In the genomic region with DNA sequence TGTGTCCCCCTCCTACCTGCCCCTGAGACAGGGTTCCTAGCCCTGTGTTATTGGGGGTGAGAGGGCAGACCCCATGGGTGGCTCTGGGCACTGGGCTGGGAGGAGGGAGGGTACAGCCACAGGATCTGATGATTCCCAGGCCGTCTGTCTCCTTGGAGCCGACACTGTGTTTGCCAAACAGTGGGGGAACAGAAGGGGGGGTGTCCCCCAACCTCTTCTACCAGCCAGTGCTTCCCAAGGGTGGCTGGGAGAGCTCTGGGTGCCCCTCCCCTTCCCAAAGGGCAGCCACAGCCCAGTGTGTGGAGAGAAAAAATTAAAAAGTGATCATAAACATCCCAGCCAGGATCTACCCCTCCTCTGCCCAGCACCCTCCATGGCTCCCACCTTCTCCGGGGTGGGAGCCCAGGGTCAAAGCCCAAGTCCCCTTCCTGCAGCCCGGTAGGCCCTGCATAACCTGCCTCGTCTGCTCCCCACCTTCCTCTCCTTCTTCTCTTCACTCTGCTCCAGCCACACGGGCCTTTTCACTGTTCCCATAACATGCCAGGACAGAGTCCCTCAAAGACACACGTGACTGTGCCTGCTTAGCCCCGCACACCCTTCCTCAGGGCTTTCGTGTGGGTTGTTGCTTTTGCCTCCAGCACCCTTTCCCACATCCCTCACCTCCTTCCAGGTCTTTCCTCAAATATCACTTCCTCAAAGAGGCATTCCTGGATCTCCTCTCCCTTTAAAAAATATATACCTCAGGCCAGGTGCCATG, we compare ENCODE assay signal across 8 cellular contexts. TPM values are rescaled to one million over a fixed set of nuclear protein-coding genes. Genes with fewer than 3 reads are reported as not detected.
DNase-seq lines count a peak whose midpoint lies in the region; ATAC-seq and TF ChIP-seq lines count a peak whose summit lies in the region.
"Had no signal": no experiment of that assay in that cellular context is flagged by ENCODE, and none has a peak within 500 bp of the region (broad histone marks: within the 10 kb centered on the region; RNA-seq: fewer than 3 reads in every experiment).

No MANE protein-coding gene starts in this region.

- CTCF ChIA-PET in HEK293T (lab: Yijun Ruan, JAX): no interaction called here

- TF ChIP-seq CTCF in sigmoid colon (IDR thresholded peaks at IDR 0.05): no peak

- peak overlapping the region; percentile 91 to 98 (median 94) for H3K27ac ChIP-seq in sigmoid colon

- peak; percentile 73 for ATAC-seq in Right ventricle myocardium superior (ENCODE audit: poor library complexity)

- H3K27me3 ChIP-seq in adipocyte (replicated peaks; ENCODE audit: control insufficient read depth, insufficient read depth, low read length) (no peaks in the 10 kb centered on the region), sigmoid colon (no peaks in the 10 kb centered on the region)

- 42 to 64% methylated on average over 9 of the region's 9 CpGs for WGBS in sigmoid colon, 2 donors

- intact Hi-C loops in Right ventricle myocardium superior (cut with DNase I) (no loop called here), sigmoid colon (cut with DNase I) (loop anchor here (5.0 to 10.0 kb wide), 4 partner anchors 62 to 535 kb away; partner anchors contain the start of genes EEF2, TNFAIP8L1, UBXN6 and YJU2)

- peak; percentile 63 to 91 (median 74) for TF ChIP-seq EP300 in sigmoid colon (IDR thresholded peaks at IDR 0.05)

- H3K36me3 ChIP-seq in adipocyte (ENCODE audit: control insufficient read depth, insufficient read depth, low read length, severe bottlenecking) (peaks cover 13% of the 10 kb centered on the region), sigmoid colon (peaks cover 0 to 18% (median 8%) of the 10 kb centered on the region in 4 donors)
- H3K36me3 ChIP-seq: tibial nerve had no signal

- DNase-seq in adipocyte (ENCODE audit: low read depth) (no peak), Right ventricle myocardium superior (peak; percentile 73), sigmoid colon (peak; percentile 95), HEK293T (ENCODE audit: extremely low spot score) (no peak)
- no peak for DNase-seq in activated naive CD4-positive, alpha-beta T cell (lab: John Stamatoyannopoulos, UW)
- DNase-seq in stimulated activated naive CD4-positive, alpha-beta T cell (lab: John Stamatoyannopoulos, UW): no peak
- DNase-seq: NCI-H1105 had no signal

- POLR2A ChIA-PET in HEK293T (lab: Yijun Ruan, JAX): no interaction called here

- H3K9ac ChIP-seq in adipocyte (ENCODE audit: low read length): peak overlapping the region; percentile 94

- H3K4me3 ChIP-seq in adipocyte (ENCODE audit: low read length) (no peak overlapping the region), sigmoid colon (peak overlapping the region in 2 of 4 donors; percentile 60 to 73)
- H3K4me3 ChIP-seq: tibial nerve had no signal

- no peaks in the 10 kb centered on the region for H3K9me3 ChIP-seq in adipocyte (ENCODE audit: control insufficient read depth, low read length)
- no peaks in the 10 kb centered on the region for H3K9me3 ChIP-seq in sigmoid colon
- H3K9me3 ChIP-seq: tibial nerve had no signal

- peaks cover 63% of the 10 kb centered on the region for H3K4me1 ChIP-seq in adipocyte (ENCODE audit: control insufficient read depth, insufficient read depth, low read length)
- peaks cover 0 to 46% (median 33%) of the 10 kb centered on the region in 4 donors for H3K4me1 ChIP-seq in sigmoid colon

- no peak for TF ChIP-seq POLR2A in sigmoid colon (IDR thresholded peaks at IDR 0.05)

TF ChIP-seq in HEK293T, 16 proteins besides CTCF, POLR2A, EP300 and RAD21:
- TF ChIP-seq SUZ12 (IDR thresholded peaks at IDR 0.05) (no peak), ELF4 (IDR thresholded peaks at IDR 0.05) (no peak), HDGF (IDR thresholded peaks at IDR 0.05; ENCODE audit: borderline replicate concordance) (no peak), ZNF384 (IDR thresholded peaks at IDR 0.05) (no peak)
TF ChIP-seq in HEK293T: peak in this region for 0.

RNA-seq across cellular contexts. Expression of gene PLIN4, which starts 1.4 kb away (rescaled TPM):
- total RNA-seq in Right ventricle myocardium superior: 239 TPM
- total RNA-seq in sigmoid colon: 10 to 100 TPM; 41.3 to 71.7 (median 55.9) TPM
- 10 to 100 TPM in 1 of 3 donors, 1 to 10 TPM in 1, under 1 TPM in 1; 0.69 to 22.3 (median 1.8) TPM for polyA plus RNA-seq in sigmoid colon

RNA-seq across cellular contexts. Expression of gene PLIN5, which starts 15.3 kb away (rescaled TPM):
- total RNA-seq in Right ventricle myocardium superior: 64.6 TPM
- total RNA-seq in sigmoid colon: 10 to 100 TPM in 1 of 4 donors, 1 to 10 TPM in 3; 2.5 to 10.0 (median 4.2) TPM
- 1 to 10 TPM in 2 of 3 donors, under 1 TPM in 1; 0.69 to 3.1 (median 2.4) TPM for polyA plus RNA-seq in sigmoid colon

RNA-seq across cellular contexts. Expression of gene LRG1, which starts 20.1 kb away (rescaled TPM):
- 0.22 TPM for total RNA-seq in Right ventricle myocardium superior
- total RNA-seq in sigmoid colon: 1 to 10 TPM in 1 of 4 donors, under 1 TPM in 2, not detected in 1; 0.36 to 2.3 (median 0.49) TPM
- polyA plus RNA-seq in sigmoid colon: 10 to 100 TPM in 1 of 3 donors, 1 to 10 TPM in 2; 2.4 to 21.0 (median 3.7) TPM

RNA-seq across cellular contexts. Expression of gene SEMA6B, which starts 39.8 kb away (rescaled TPM):
- total RNA-seq in Right ventricle myocardium superior (15.0 TPM), sigmoid colon (1 to 10 TPM; 1.1 to 5.7 (median 1.6) TPM)
- 10 to 100 TPM in 1 of 3 donors, 1 to 10 TPM in 1, under 1 TPM in 1; 0.60 to 16.9 (median 4.7) TPM for polyA plus RNA-seq in sigmoid colon

RNA-seq across cellular contexts. Expression of gene HDGFL2, which starts 47.6 kb away (rescaled TPM):
- total RNA-seq in Right ventricle myocardium superior: 27.8 TPM
- 10 to 100 TPM; 31.0 to 45.5 (median 40.4) TPM for total RNA-seq in sigmoid colon
- polyA plus RNA-seq in sigmoid colon: 10 to 100 TPM; 19.8 to 78.2 (median 22.2) TPM

Comparison
In these comparisons a context has a peak if more than half of its experiments do, and no peak if none do; other contexts are left out.
1. DNase-seq: peak in Right ventricle myocardium superior (single experiment) and sigmoid colon (single experiment); none in adipocyte (single experiment), activated naive CD4-positive, alpha-beta T cell (0 of 4), stimulated activated naive CD4-positive, alpha-beta T cell (0 of 6) and HEK293T (single experiment).